ENCODE assay signal across 13 cellular contexts in the genomic region with DNA sequence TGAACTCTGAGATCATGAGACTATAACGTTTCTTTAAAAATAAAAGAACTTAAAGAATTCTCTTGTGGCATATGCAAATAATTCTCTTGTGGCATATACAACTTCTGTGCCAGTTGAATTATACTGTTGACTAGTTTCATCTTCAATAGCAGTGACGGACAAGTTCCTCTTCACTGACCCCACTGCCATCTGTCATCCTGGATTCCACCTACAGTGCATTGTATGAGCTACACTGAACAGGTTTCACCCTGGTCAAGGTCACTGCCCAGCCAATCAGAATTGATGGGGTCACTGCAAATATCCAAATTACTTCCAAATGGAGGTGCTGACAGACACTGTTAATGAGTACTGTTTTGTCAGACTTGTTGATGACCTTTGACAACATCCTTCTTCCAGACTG.
"Had no signal": no experiment of that assay in that cellular context is flagged by ENCODE, and none has a peak within 500 bp of the region (broad histone marks: within the 10 kb centered on the region; RNA-seq: fewer than 3 reads in every experiment).

No MANE protein-coding gene starts in this region.

- H3K4me1 Mint-ChIP-seq: activated naive CD8-positive, alpha-beta T cell treated with anti-CD3 and anti-CD28 coated beads, Interleukin-2, amount 10 ng/mL, durations not matched to agents 7 days and 5 days; immature natural killer cell had no signal

- H3K9me3 Mint-ChIP-seq: activated naive CD8-positive, alpha-beta T cell treated with anti-CD3 and anti-CD28 coated beads, Interleukin-2, amount 10 ng/mL, durations not matched to agents 7 days and 5 days had no signal

- H3K9me3 ChIP-seq: spleen had no signal

- H3K4me3 Mint-ChIP-seq: activated CD4-positive, alpha-beta memory T cell treated with anti-CD3 and anti-CD28 coated beads for 36 hours; activated naive CD8-positive, alpha-beta T cell treated with anti-CD3 and anti-CD28 coated beads, Interleukin-2, amount 10 ng/mL, durations not matched to agents 7 days and 5 days; activated T-cell treated with anti-CD3 and anti-CD28 coated beads, Interleukin-2, amount 50 U/mL, for 4 hours; immature natural killer cell; natural killer cell treated with Interleukin-12 subunit alpha and Interleukin-12 subunit beta and Interleukin-15 and Interleukin-18, amount 100 ng/mL, for 72 hours had no signal

- H3K27me3 ChIP-seq: dorsolateral prefrontal cortex, spleen had no signal

- H3K27me3 Mint-ChIP-seq: activated CD4-positive, alpha-beta memory T cell treated with anti-CD3 and anti-CD28 coated beads for 36 hours; natural killer cell treated with Interleukin-12 subunit alpha and Interleukin-12 subunit beta and Interleukin-15 and Interleukin-18, amount 100 ng/mL, for 72 hours had no signal

- H3K27ac ChIP-seq: dorsolateral prefrontal cortex, spleen had no signal

- H3K4me3 ChIP-seq: dorsolateral prefrontal cortex, spleen had no signal

- DNase-seq: activated CD4-positive, alpha-beta memory T cell treated with anti-CD3 and anti-CD28 coated beads for 36 hours; activated naive CD8-positive, alpha-beta T cell treated with anti-CD3 and anti-CD28 coated beads, Interleukin-2, amount 10 ng/mL, durations not matched to agents 7 days and 5 days; activated T-cell treated with anti-CD3 and anti-CD28 coated beads, Interleukin-2, amount 50 U/mL, for 4 hours; aorta; dorsolateral prefrontal cortex; immature natural killer cell; left cardiac atrium; spleen; stimulated activated CD4-positive, alpha-beta T cell treated with anti-CD3 and anti-CD28 coated beads, Interleukin-1b, Interleukin-23, amount 100 ng/mL, for 48 hours; stimulated activated naive CD4-positive, alpha-beta T cell treated with Interleukin-2 at 50 U/mL for 16 hours; trophoblast cell had no signal

- H3K36me3 ChIP-seq: spleen had no signal

- ATAC-seq: activated T-cell treated with anti-CD3 and anti-CD28 coated beads, Interleukin-2, amount 50 U/mL, for 4 hours; left cardiac atrium; natural killer cell treated with Interleukin-12 subunit alpha and Interleukin-12 subunit beta and Interleukin-15 and Interleukin-18, amount 100 ng/mL, for 72 hours; sciatic nerve had no signal

- H3K27ac Mint-ChIP-seq: activated CD4-positive, alpha-beta memory T cell treated with anti-CD3 and anti-CD28 coated beads for 36 hours; activated naive CD8-positive, alpha-beta T cell treated with anti-CD3 and anti-CD28 coated beads, Interleukin-2, amount 10 ng/mL, durations not matched to agents 7 days and 5 days; immature natural killer cell; natural killer cell treated with Interleukin-12 subunit alpha and Interleukin-12 subunit beta and Interleukin-15 and Interleukin-18, amount 100 ng/mL, for 72 hours had no signal

- H3K36me3 Mint-ChIP-seq: activated CD4-positive, alpha-beta memory T cell treated with anti-CD3 and anti-CD28 coated beads for 36 hours; activated naive CD8-positive, alpha-beta T cell treated with anti-CD3 and anti-CD28 coated beads, Interleukin-2, amount 10 ng/mL, durations not matched to agents 7 days and 5 days; natural killer cell treated with Interleukin-12 subunit alpha and Interleukin-12 subunit beta and Interleukin-15 and Interleukin-18, amount 100 ng/mL, for 72 hours had no signal
